In the genomic region with DNA sequence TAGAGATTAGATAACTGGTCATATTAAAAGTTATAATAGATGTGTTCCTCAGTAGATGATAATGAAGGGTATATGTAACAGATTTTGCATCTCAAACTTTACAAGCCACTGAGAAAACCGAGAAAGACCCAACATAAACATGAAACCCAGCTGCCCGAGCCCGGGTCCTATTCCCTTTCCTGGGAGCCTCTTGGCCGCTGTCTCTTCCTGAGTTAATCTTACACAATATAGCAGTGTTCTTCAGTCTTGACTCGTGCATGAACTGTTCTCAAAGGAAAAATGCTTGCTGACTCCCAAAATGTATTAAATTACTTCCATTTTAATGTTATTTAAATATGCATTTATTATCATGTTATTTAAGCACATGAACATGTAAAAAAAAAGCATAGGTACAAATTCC, we compare ENCODE assay signal across 20 cellular contexts.
DNase-seq lines count a peak whose midpoint lies in the region; ATAC-seq and TF ChIP-seq lines count a peak whose summit lies in the region.
"Had no signal": no experiment of that assay in that cellular context is flagged by ENCODE, and none has a peak within 500 bp of the region (broad histone marks: within the 10 kb centered on the region; RNA-seq: fewer than 3 reads in every experiment).

No MANE protein-coding gene starts in this region.

- no peak for ATAC-seq in Panc1
- peak; percentile 72 for ATAC-seq in left ventricle myocardium superior
- no peak for ATAC-seq in HG03175 (IDR thresholded peaks at IDR 0.05; ENCODE audit: unreplicated experiment)

- DNase-seq in Panc1 (ENCODE audit: low read depth, low spot score) (no peak), fibroblast of gingiva (ENCODE audit: low read depth) (peak; percentile 54), left ventricle myocardium superior (peak; percentile 39), smooth muscle cell (lab: John Stamatoyannopoulos, UW; ENCODE audit: unreplicated experiment) (no peak), HCEC 1CT (no peak)
- DNase-seq in activated CD4-positive, CD25-positive, alpha-beta regulatory T cell treated with anti-CD3 and anti-CD28 coated beads, Interleukin-2, amount 50 U/mL, for 72 hours, result no peak
- DNase-seq: BE2C; CD4-positive, CD25-positive, alpha-beta regulatory T cell; COR-L47; MM.1S; NCI-H1092; NCI-H146; NCI-H2029 treated with DMSO at 0.1 percent for 48 hours; NCI-H2171 treated with DMSO at 0.1 percent for 48 hours; NCI-H446 treated with DMSO at 0.1 percent for 48 hours; NCI-H69; SHP77 had no signal

- POLR2A ChIA-PET in Panc1 (lab: Charles Lee), result no interaction called here

- H3K4me3 ChIP-seq in Panc1 (ENCODE audit: low read depth in 2 of 2, low read length in 2 of 2) (no peak overlapping the region), smooth muscle cell (no peak overlapping the region)
- H3K4me3 ChIP-seq: HAP-1, SK-N-MC had no signal

- no peaks in the 10 kb centered on the region for H3K36me3 ChIP-seq in Panc1 (ENCODE audit: control insufficient read depth, insufficient read depth, low read length)
- no peaks in the 10 kb centered on the region for H3K36me3 ChIP-seq in smooth muscle cell (ENCODE audit: low read depth)
- H3K36me3 ChIP-seq: BE2C, HAP-1 had no signal

- H3K27me3 ChIP-seq in Panc1 (ENCODE audit: control insufficient read depth, insufficient read depth, low read length), result no peaks in the 10 kb centered on the region
- no peaks in the 10 kb centered on the region for H3K27me3 ChIP-seq in smooth muscle cell (ENCODE audit: low read depth)
- H3K27me3 ChIP-seq: BE2C had no signal

- in situ Hi-C loops in Panc1 (cut with HindIII; ENCODE audit: low pct_unique_long_range_greater_than_20kb, low sequenced_read_pairs), result no loop called here

- intact Hi-C loops in Panc1 (cut with micrococcal nuclease; ENCODE audit: unreplicated experiment) (no loop called here), left ventricle myocardium superior (cut with micrococcal nuclease) (no loop called here)

- TF ChIP-seq CTCF in Panc1 (IDR thresholded peaks at IDR 0.05), result no peak
- no peak for TF ChIP-seq CTCF in smooth muscle cell (IDR thresholded peaks at IDR 0.05; ENCODE audit: borderline replicate concordance, insufficient read depth, poor library complexity, severe bottlenecking)

- WGBS in smooth muscle cell (ENCODE audit: low lambda C conversion rate), result 15% methylated on average over 5 of the region's 5 CpGs

- no peaks in the 10 kb centered on the region for H4K20me1 ChIP-seq in smooth muscle cell (ENCODE audit: low read depth)

- peak overlapping the region; percentile 69 for H3K4me2 ChIP-seq in smooth muscle cell

- H3K4me1 ChIP-seq in Panc1 (ENCODE audit: control insufficient read depth, insufficient read depth, low read length) (peaks cover 15% of the 10 kb centered on the region), smooth muscle cell (ENCODE audit: low read depth) (peaks cover 12% of the 10 kb centered on the region)
- H3K4me1 ChIP-seq: BE2C, HAP-1 had no signal

- H3K27ac ChIP-seq in Panc1 (ENCODE audit: low read length) (peak overlapping the region; percentile 84), smooth muscle cell (ENCODE audit: low read depth) (peak overlapping the region; percentile 91)
- H3K27ac ChIP-seq: SK-N-MC had no signal

- BruUV-seq in Panc1 (replicated peaks; lab: Mats Ljungman, UMichigan), result no TSS peak

- H2AFZ ChIP-seq in smooth muscle cell (ENCODE audit: low read depth), result no peak overlapping the region

- H3F3A ChIP-seq in smooth muscle cell (ENCODE audit: low read depth), result peaks cover 42% of the 10 kb centered on the region

- H3K9me3 ChIP-seq in Panc1 (ENCODE audit: control insufficient read depth, insufficient read depth, low read depth, low read length) (no peaks in the 10 kb centered on the region), smooth muscle cell (replicated peaks; ENCODE audit: low read depth) (no peaks in the 10 kb centered on the region)
- H3K9me3 ChIP-seq: BE2C, HAP-1 had no signal

- CTCF ChIA-PET in Panc1 (lab: Charles Lee), result no interaction called here

- H3K9ac ChIP-seq in smooth muscle cell (ENCODE audit: low read depth), result no peak overlapping the region

- peaks cover 19% of the 10 kb centered on the region for H3K79me2 ChIP-seq in smooth muscle cell (ENCODE audit: low read depth)

Comparison
In these comparisons a context has a peak if more than half of its experiments do, and no peak if none do; other contexts are left out.
1. DNase-seq: peak in fibroblast of gingiva (single experiment) and left ventricle myocardium superior (single experiment); none in Panc1 (single experiment), smooth muscle cell (single experiment), HCEC 1CT (single experiment) and activated CD4-positive, CD25-positive, alpha-beta regulatory T cell treated with anti-CD3 and anti-CD28 coated beads, Interleukin-2, amount 50 U/mL, for 72 hours (single experiment).